8 cellular contexts compared by ENCODE assay signal in the genomic region with DNA sequence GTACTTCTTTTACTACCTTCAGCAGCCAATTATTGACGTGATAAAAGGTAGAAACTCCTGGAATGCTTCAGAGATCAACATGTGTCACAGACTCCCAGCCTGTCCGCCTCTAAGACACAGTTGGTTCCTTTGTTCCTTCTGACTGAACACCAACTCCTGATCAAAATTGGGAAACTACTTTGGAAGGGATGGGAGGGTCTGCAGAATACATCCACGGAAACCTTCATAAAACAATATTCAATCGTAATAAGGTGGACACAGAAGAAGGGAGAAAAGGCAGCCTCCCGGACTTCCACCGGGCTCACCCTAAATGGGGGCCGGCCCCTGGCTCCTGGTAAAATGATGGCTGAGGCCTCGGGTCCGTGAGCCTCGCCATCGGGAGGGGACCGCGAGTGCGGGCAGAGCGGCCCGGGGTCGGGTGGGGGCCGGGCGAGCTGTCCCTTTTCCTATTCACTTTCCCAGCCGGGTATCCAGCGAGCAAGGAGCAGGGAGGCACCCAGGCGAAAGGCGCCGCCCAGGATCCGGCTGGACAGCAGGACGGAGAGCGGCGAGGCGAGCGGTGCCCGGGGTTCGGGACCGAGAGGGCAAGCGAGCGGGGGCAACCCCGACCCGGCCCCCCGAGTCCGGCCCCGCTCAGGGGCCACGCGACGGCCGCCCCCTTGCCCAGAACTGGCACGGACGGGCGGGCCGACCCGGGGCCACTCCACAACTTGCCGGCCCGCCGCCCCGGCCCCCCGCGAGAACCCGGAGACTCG. TPM values are rescaled to one million over a fixed set of nuclear protein-coding genes. Genes with fewer than 3 reads are reported as not detected.
A peak's percentile ranks its signal among the peaks of the same experiment; 100 is the strongest.
DNase-seq lines count a peak whose midpoint lies in the region; ATAC-seq and TF ChIP-seq lines count a peak whose summit lies in the region.

No MANE protein-coding gene starts in this region.

- under 1% methylated on average over 57 of the region's 57 CpGs for WGBS in urinary bladder

- no peaks in the 10 kb centered on the region for H3K9me3 ChIP-seq in naive thymus-derived CD4-positive, alpha-beta T cell (ENCODE audit: control insufficient read depth in 2 of 3, low read length in 3 of 3)

- peak overlapping the region; percentile 75 for H3K4me3 Mint-ChIP-seq in activated CD8-positive, alpha-beta memory T cell treated with anti-CD3 and anti-CD28 coated beads, Interleukin-2, amount 10 ng/mL, durations not matched to agents 7 days and 5 days
- peak overlapping the region; percentile 78 to 96 (median 90) for H3K4me3 Mint-ChIP-seq in naive thymus-derived CD4-positive, alpha-beta T cell

- POLR2A ChIA-PET in naive thymus-derived CD4-positive, alpha-beta T cell (lab: Charles Lee), result interaction anchor here (0.8 to 2.5 kb wide), 9 partner anchors 10 to 759 kb away, joined by 3 to 30 read pairs (median 5); no protein-coding TSS in a partner anchor

- H3K36me3 Mint-ChIP-seq in activated CD8-positive, alpha-beta memory T cell treated with anti-CD3 and anti-CD28 coated beads, Interleukin-2, amount 10 ng/mL, durations not matched to agents 7 days and 5 days, result no peaks in the 10 kb centered on the region
- peaks cover 0 to 5% (median 0%) of the 10 kb centered on the region in 5 donors for H3K36me3 Mint-ChIP-seq in naive thymus-derived CD4-positive, alpha-beta T cell

- no peaks in the 10 kb centered on the region for H3K27me3 ChIP-seq in naive thymus-derived CD4-positive, alpha-beta T cell (ENCODE audit: control insufficient read depth in 2 of 2, insufficient read depth in 2 of 2, low read length in 2 of 2)

- DNase-seq in AG08396 (ENCODE audit: low spot score) (peak; percentile 69), fibroblast of pulmonary artery (ENCODE audit: low read depth) (peak; percentile 44), NCI-H2081 treated with DMSO at 0.1 percent for 48 hours (lab: John Stamatoyannopoulos, UW) (no peak)
- DNase-seq in activated CD8-positive, alpha-beta memory T cell treated with anti-CD3 and anti-CD28 coated beads, Interleukin-2, amount 10 ng/mL, durations not matched to agents 7 days and 5 days, result no peak
- DNase-seq in naive thymus-derived CD4-positive, alpha-beta T cell, result peak in 1 of 9 donors; percentile 14

- intact Hi-C loops in naive thymus-derived CD4-positive, alpha-beta T cell (cut with micrococcal nuclease), result loop anchor here (1.0 to 10.0 kb wide), 18 partner anchors 10 to 1266 kb away; a partner anchor contains a TSS

- TF ChIP-seq CTCF in fibroblast of pulmonary artery (IDR thresholded peaks at IDR 0.05; ENCODE audit: low read length, missing control alignments), result no peak

- H3K36me3 ChIP-seq in naive thymus-derived CD4-positive, alpha-beta T cell (ENCODE audit: control insufficient read depth in 2 of 3, insufficient read depth in 3 of 3, low read length in 3 of 3), result peaks cover 0 to 8% (median 0%) of the 10 kb centered on the region in 3 experiments
- H3K36me3 ChIP-seq in urinary bladder (ENCODE audit: insufficient read depth), result no peaks in the 10 kb centered on the region

- H3K9me3 Mint-ChIP-seq in activated CD8-positive, alpha-beta memory T cell treated with anti-CD3 and anti-CD28 coated beads, Interleukin-2, amount 10 ng/mL, durations not matched to agents 7 days and 5 days (ENCODE audit: low read depth), result no peaks in the 10 kb centered on the region
- peaks cover 0 to 2% (median 0%) of the 10 kb centered on the region in 11 donors for H3K9me3 Mint-ChIP-seq in naive thymus-derived CD4-positive, alpha-beta T cell

- ATAC-seq in GM19025 (IDR thresholded peaks at IDR 0.05; ENCODE audit: low read depth, unreplicated experiment) (peak; percentile 2), HG03439 (IDR thresholded peaks at IDR 0.05; ENCODE audit: unreplicated experiment) (peak; percentile 2)
- peak; percentile 5 for ATAC-seq in activated CD8-positive, alpha-beta memory T cell treated with anti-CD3 and anti-CD28 coated beads, Interleukin-2, amount 10 ng/mL, durations not matched to agents 7 days and 5 days
- no peak for ATAC-seq in naive thymus-derived CD4-positive, alpha-beta T cell

- CTCF ChIA-PET in activated CD8-positive, alpha-beta memory T cell treated with anti-CD3 and anti-CD28 coated beads, Interleukin-2, amount 10 ng/mL, durations not matched to agents 7 days and 5 days (lab: Charles Lee), result no interaction called here
- CTCF ChIA-PET in naive thymus-derived CD4-positive, alpha-beta T cell (lab: Charles Lee), result no interaction called here

- peaks cover 40% of the 10 kb centered on the region for H3K27me3 Mint-ChIP-seq in activated CD8-positive, alpha-beta memory T cell treated with anti-CD3 and anti-CD28 coated beads, Interleukin-2, amount 10 ng/mL, durations not matched to agents 7 days and 5 days
- H3K27me3 Mint-ChIP-seq in naive thymus-derived CD4-positive, alpha-beta T cell, result peaks cover 0 to 25% (median 0%) of the 10 kb centered on the region in 5 donors

- H3K4me1 Mint-ChIP-seq in activated CD8-positive, alpha-beta memory T cell treated with anti-CD3 and anti-CD28 coated beads, Interleukin-2, amount 10 ng/mL, durations not matched to agents 7 days and 5 days, result peaks cover 33% of the 10 kb centered on the region
- H3K4me1 Mint-ChIP-seq in naive thymus-derived CD4-positive, alpha-beta T cell, result peaks cover 25 to 57% (median 53%) of the 10 kb centered on the region in 7 donors

- peaks cover 0 to 20% of the 10 kb centered on the region in 2 donors for H3K4me1 ChIP-seq in naive thymus-derived CD4-positive, alpha-beta T cell (ENCODE audit: control insufficient read depth in 2 of 2, insufficient read depth in 2 of 2, low read length in 2 of 2)
- H3K4me1 ChIP-seq in urinary bladder (ENCODE audit: insufficient read depth), result no peaks in the 10 kb centered on the region

- H3K27ac Mint-ChIP-seq in activated CD8-positive, alpha-beta memory T cell treated with anti-CD3 and anti-CD28 coated beads, Interleukin-2, amount 10 ng/mL, durations not matched to agents 7 days and 5 days, result peak overlapping the region; percentile 77
- H3K27ac Mint-ChIP-seq in naive thymus-derived CD4-positive, alpha-beta T cell, result peak overlapping the region; percentile 73 to 90 (median 88)

- H3K27ac ChIP-seq in naive thymus-derived CD4-positive, alpha-beta T cell (ENCODE audit: low read depth, low read length), result peak overlapping the region; percentile 85
- peak overlapping the region; percentile 97 for H3K27ac ChIP-seq in urinary bladder (ENCODE audit: low read depth)

- H3K4me3 ChIP-seq in fibroblast of pulmonary artery (replicated peaks; ENCODE audit: low read depth, low read length) (peak overlapping the region; percentile 76), urinary bladder (ENCODE audit: low read depth, low read length) (peak overlapping the region; percentile 96)
- H3K4me3 ChIP-seq in naive thymus-derived CD4-positive, alpha-beta T cell (ENCODE audit: low read length), result peak overlapping the region; percentile 50

RNA-seq across cellular contexts. Expression of a gene that starts 0.8 kb away (rescaled TPM):
- total RNA-seq in activated CD8-positive, alpha-beta memory T cell treated with anti-CD3 and anti-CD28 coated beads, Interleukin-2, amount 10 ng/mL, durations not matched to agents 7 days and 5 days, result 10 to 100 TPM; 13.2 to 18.8 TPM
- total RNA-seq in naive thymus-derived CD4-positive, alpha-beta T cell, result 10 to 100 TPM; 13.8 to 42.6 (median 35.8) TPM
- polyA plus RNA-seq in naive thymus-derived CD4-positive, alpha-beta T cell, result 10 to 100 TPM; 24.0 to 35.2 TPM
- 104 TPM for total RNA-seq in urinary bladder
- polyA plus RNA-seq in urinary bladder, result 11.2 TPM

Comparison
In these comparisons a context has a peak if more than half of its experiments do, and no peak if none do; other contexts are left out.
1. DNase-seq: peak in AG08396 (single experiment) and fibroblast of pulmonary artery (single experiment); none in activated CD8-positive, alpha-beta memory T cell treated with anti-CD3 and anti-CD28 coated beads, Interleukin-2, amount 10 ng/mL, durations not matched to agents 7 days and 5 days (single experiment) and NCI-H2081 treated with DMSO at 0.1 percent for 48 hours (single experiment).
2. Peak in every context shown above with its lines, with median percentiles within 50 percentile points of each other: H3K4me3 ChIP-seq.